ENCODE assay signal across 24 cellular contexts in the genomic region with DNA sequence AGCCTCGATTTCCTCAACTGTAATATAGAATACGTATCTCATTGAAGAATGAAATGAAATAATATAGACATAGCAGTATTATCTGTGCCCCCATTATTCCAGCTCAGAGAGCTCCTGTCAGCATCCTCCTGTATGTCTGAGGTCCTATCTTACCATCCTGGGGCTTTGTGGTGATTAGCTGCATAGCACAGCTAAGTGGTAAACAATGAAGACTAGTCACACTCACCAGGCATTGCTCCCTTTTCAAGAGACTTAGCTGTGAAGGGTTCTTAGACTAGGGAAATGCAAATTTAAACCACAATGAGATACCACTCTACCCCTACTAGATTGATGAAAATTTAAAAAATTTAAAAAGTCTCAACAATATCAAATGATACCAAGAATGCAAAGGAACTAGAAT.
"Had no signal": no experiment of that assay in that cellular context is flagged by ENCODE, and none has a peak within 500 bp of the region (broad histone marks: within the 10 kb centered on the region; RNA-seq: fewer than 3 reads in every experiment).

No MANE protein-coding gene starts in this region.

- H3K36me3 ChIP-seq: heart right ventricle, left ventricle myocardium inferior, lower lobe of right lung, neutrophil, spleen, tibial nerve, upper lobe of right lung had no signal

- H3K4me1 Mint-ChIP-seq: memory B cell; naive B cell; stimulated activated memory B cell treated with anti-CD40 and anti-IgM and Interleukin-4, amounts not matched to agents 10 μg/mL and 1 μg/mL and 100 μg/mL, for 72 hours had no signal

- H3K4me3 ChIP-seq: coronary artery, heart right ventricle, left ventricle myocardium inferior, lower lobe of right lung, psoas muscle, spleen, testis, tibial nerve, upper lobe of right lung had no signal

- ATAC-seq: esophagus mucosa; heart right ventricle; left cardiac atrium; lower lobe of right lung; psoas muscle; sciatic nerve; stimulated activated memory B cell treated with anti-CD40 and anti-IgM and Interleukin-4, amounts not matched to agents 10 μg/mL and 1 μg/mL and 100 μg/mL, for 72 hours; upper lobe of right lung had no signal

- DNase-seq: effector CD4-positive, alpha-beta T cell; heart right ventricle; hypothalamus; kidney; left cardiac atrium; left ventricle myocardium inferior; lower lobe of right lung; naive B cell; psoas muscle; spleen; stimulated activated CD4-positive, alpha-beta T cell treated with anti-CD3 and anti-CD28 coated beads, Interleukin-15, amount 100 ng/mL, for 24 hours; stimulated activated CD4-positive, alpha-beta T cell treated with anti-CD3 and anti-CD28 coated beads, Interleukin-1b, Interleukin-23, amount 100 ng/mL, for 48 hours; stimulated activated CD4-positive, alpha-beta T cell treated with anti-CD3 and anti-CD28 coated beads, Interleukin-4, amount 100 ng/mL, for 24 hours; testis; upper lobe of right lung had no signal

- H3K27me3 ChIP-seq: heart right ventricle, neutrophil, spleen, testis, tibial nerve, upper lobe of right lung had no signal

- H3K9me3 Mint-ChIP-seq: memory B cell; nephron; stimulated activated memory B cell treated with anti-CD40 and anti-IgM and Interleukin-4, amounts not matched to agents 10 μg/mL and 1 μg/mL and 100 μg/mL, for 72 hours; stimulated activated naive CD8-positive, alpha-beta T cell treated with anti-CD3 and anti-CD28 coated beads, Interleukin-15, Interleukin-2, amounts not matched to agents 100 ng/mL and 50 ng/mL, for 24 hours had no signal

- H3K36me3 Mint-ChIP-seq: memory B cell; naive B cell; stimulated activated memory B cell treated with anti-CD40 and anti-IgM and Interleukin-4, amounts not matched to agents 10 μg/mL and 1 μg/mL and 100 μg/mL, for 72 hours had no signal

- H3K27me3 Mint-ChIP-seq: memory B cell; naive B cell; stimulated activated memory B cell treated with anti-CD40 and anti-IgM and Interleukin-4, amounts not matched to agents 10 μg/mL and 1 μg/mL and 100 μg/mL, for 72 hours; stimulated activated naive CD8-positive, alpha-beta T cell treated with anti-CD3 and anti-CD28 coated beads, Interleukin-15, Interleukin-2, amounts not matched to agents 100 ng/mL and 50 ng/mL, for 24 hours had no signal

- H3K4me1 ChIP-seq: heart right ventricle, left ventricle myocardium inferior, lower lobe of right lung, psoas muscle, spleen, testis, tibial nerve, upper lobe of right lung had no signal

- H3K4me3 Mint-ChIP-seq: memory B cell; naive B cell; nephron; stimulated activated memory B cell treated with anti-CD40 and anti-IgM and Interleukin-4, amounts not matched to agents 10 μg/mL and 1 μg/mL and 100 μg/mL, for 72 hours; stimulated activated naive CD8-positive, alpha-beta T cell treated with anti-CD3 and anti-CD28 coated beads, Interleukin-15, Interleukin-2, amounts not matched to agents 100 ng/mL and 50 ng/mL, for 24 hours had no signal

- H3K27ac Mint-ChIP-seq: memory B cell; naive B cell; nephron; stimulated activated memory B cell treated with anti-CD40 and anti-IgM and Interleukin-4, amounts not matched to agents 10 μg/mL and 1 μg/mL and 100 μg/mL, for 72 hours; stimulated activated naive CD8-positive, alpha-beta T cell treated with anti-CD3 and anti-CD28 coated beads, Interleukin-15, Interleukin-2, amounts not matched to agents 100 ng/mL and 50 ng/mL, for 24 hours had no signal

- H3K9me3 ChIP-seq: heart right ventricle, left ventricle myocardium inferior, lower lobe of right lung, neutrophil, psoas muscle, spleen, testis, tibial nerve, upper lobe of right lung had no signal

- H3K27ac ChIP-seq: coronary artery, heart right ventricle, left ventricle myocardium inferior, lower lobe of right lung, neutrophil, psoas muscle, spleen, testis, tibial nerve, upper lobe of right lung had no signal
